20 cellular contexts compared by ENCODE assay signal in genomic region chr5:179141867-179142266, GRCh38.
"Had no signal": no experiment of that assay in that cellular context is flagged by ENCODE, and none has a peak within 500 bp of the region (broad histone marks: within the 10 kb centered on the region; RNA-seq: fewer than 3 reads in every experiment).

No MANE protein-coding gene starts in this region.

- H3K27me3 ChIP-seq: brain microvascular endothelial cell had no signal

- H3K36me3 Mint-ChIP-seq: activated naive CD8-positive, alpha-beta T cell treated with anti-CD3 and anti-CD28 coated beads, Interleukin-2, amount 10 ng/mL, durations not matched to agents 7 days and 5 days; immature natural killer cell had no signal

- H3K9me3 Mint-ChIP-seq: dendritic cell treated with granulocyte-macrophage colony-stimulating factor and Interleukin-4, amounts not matched to agents 40 ng/mL and 50 ng/mL, for 4 days; effector memory CD8-positive, alpha-beta T cell; neural crest cell had no signal

- H3K27ac ChIP-seq: epithelial cell of prostate, psoas muscle, WERI-Rb-1 had no signal

- H3K4me3 Mint-ChIP-seq: activated naive CD8-positive, alpha-beta T cell treated with anti-CD3 and anti-CD28 coated beads, Interleukin-2, amount 10 ng/mL, durations not matched to agents 7 days and 5 days; dendritic cell treated with granulocyte-macrophage colony-stimulating factor and Interleukin-4, amounts not matched to agents 40 ng/mL and 50 ng/mL, for 4 days; effector memory CD8-positive, alpha-beta T cell; immature natural killer cell; neural crest cell; T-helper 1 cell treated with Interleukin-12 subunit alpha and Interleukin-12 subunit beta and Interleukin-4 antibody, amounts not matched to agents 30 μg/mL and 1 μg/mL, for 36 hours had no signal

- H3K9me3 ChIP-seq: psoas muscle had no signal

- ATAC-seq: effector memory CD8-positive, alpha-beta T cell; left cardiac atrium; psoas muscle; sciatic nerve had no signal

- H3K27me3 Mint-ChIP-seq: activated naive CD8-positive, alpha-beta T cell treated with anti-CD3 and anti-CD28 coated beads, Interleukin-2, amount 10 ng/mL, durations not matched to agents 7 days and 5 days; dendritic cell treated with granulocyte-macrophage colony-stimulating factor and Interleukin-4, amounts not matched to agents 40 ng/mL and 50 ng/mL, for 4 days; effector memory CD8-positive, alpha-beta T cell had no signal

- DNase-seq: activated CD4-positive, alpha-beta T cell treated with anti-CD3 and anti-CD28 coated beads, Interleukin-2, amount 50 U/mL, for 48 hours; activated CD8-positive, alpha-beta memory T cell treated with anti-CD3 and anti-CD28 coated beads, Interleukin-2, amount 50 U/mL, for 4 hours; activated naive CD8-positive, alpha-beta T cell treated with anti-CD3 and anti-CD28 coated beads, Interleukin-2, amount 10 ng/mL, durations not matched to agents 7 days and 5 days; anterior cingulate cortex; brain microvascular endothelial cell; cerebellar nuclear complex; effector memory CD8-positive, alpha-beta T cell; foreskin melanocyte; head of caudate nucleus; immature natural killer cell; psoas muscle; stimulated activated CD4-positive, alpha-beta T cell treated with anti-CD3 and anti-CD28 coated beads, Interleukin-1b, Interleukin-23, amount 100 ng/mL, for 48 hours; WERI-Rb-1 had no signal

- H3K4me1 Mint-ChIP-seq: immature natural killer cell had no signal

- H3K36me3 ChIP-seq: brain microvascular endothelial cell, WERI-Rb-1 had no signal

- H3K4me1 ChIP-seq: psoas muscle had no signal

- H3K27ac Mint-ChIP-seq: activated naive CD8-positive, alpha-beta T cell treated with anti-CD3 and anti-CD28 coated beads, Interleukin-2, amount 10 ng/mL, durations not matched to agents 7 days and 5 days; dendritic cell treated with granulocyte-macrophage colony-stimulating factor and Interleukin-4, amounts not matched to agents 40 ng/mL and 50 ng/mL, for 4 days; effector memory CD8-positive, alpha-beta T cell; immature natural killer cell; T-helper 1 cell treated with Interleukin-12 subunit alpha and Interleukin-12 subunit beta and Interleukin-4 antibody, amounts not matched to agents 30 μg/mL and 1 μg/mL, for 36 hours had no signal

- H3K4me3 ChIP-seq: lung, psoas muscle had no signal
